In the genomic region with DNA sequence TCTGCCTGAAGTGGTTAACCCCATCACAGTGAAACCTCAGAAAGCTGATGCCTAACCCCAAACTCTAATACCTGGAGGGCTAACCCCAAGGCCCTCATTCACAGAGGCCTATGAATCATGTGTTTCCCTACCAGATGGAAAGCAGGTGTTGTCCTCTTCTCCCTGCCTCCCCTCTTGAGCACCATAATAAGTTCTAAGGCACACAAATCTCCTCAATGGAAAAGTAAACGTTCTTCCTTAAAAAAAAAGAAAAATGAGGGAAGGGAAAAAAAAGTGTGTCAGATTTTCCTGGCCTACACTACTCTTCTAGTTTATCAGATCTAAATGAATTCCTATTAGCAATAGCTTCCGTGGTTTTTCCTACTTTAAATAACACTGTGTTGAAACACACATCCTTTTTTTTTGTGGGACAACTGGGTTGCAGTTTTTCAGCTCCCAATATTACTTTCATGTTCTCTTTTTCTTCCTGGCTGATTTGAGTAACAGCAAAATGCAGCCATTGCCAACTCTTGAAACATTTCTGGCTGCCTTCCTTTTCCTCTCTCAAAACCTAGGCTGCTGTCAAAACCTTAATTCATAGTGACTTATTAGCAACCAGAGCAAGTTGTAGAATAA, we compare ENCODE assay signal across 8 cellular contexts. TPM values are rescaled to one million over a fixed set of nuclear protein-coding genes. Genes with fewer than 3 reads are reported as not detected.
DNase-seq lines count a peak whose midpoint lies in the region; ATAC-seq and TF ChIP-seq lines count a peak whose summit lies in the region.

No MANE protein-coding gene starts in this region.

- TF ChIP-seq POLR2A in prostate gland (IDR thresholded peaks at IDR 0.05): no peak

- ATAC-seq in GM18909 (IDR thresholded peaks at IDR 0.05; ENCODE audit: poor library complexity, unreplicated experiment) (no peak), GM21423 (IDR thresholded peaks at IDR 0.05; ENCODE audit: unreplicated experiment) (no peak)

- TF ChIP-seq CTCF in fibroblast of the aortic adventitia (IDR thresholded peaks at IDR 0.05; ENCODE audit: insufficient read depth, low read length) (no peak), prostate gland (IDR thresholded peaks at IDR 0.05) (no peak)

- no peaks in the 10 kb centered on the region for H3K27me3 ChIP-seq in SJSA1 (replicated peaks)
- no peaks in the 10 kb centered on the region for H3K27me3 ChIP-seq in prostate gland (replicated peaks; ENCODE audit: insufficient read depth)

- peak overlapping the region; percentile 79 for H3K27ac ChIP-seq in SJSA1
- peak overlapping the region; percentile 87 to 91 for H3K27ac ChIP-seq in prostate gland

- H3K4me3 ChIP-seq in SJSA1: no peak overlapping the region
- H3K4me3 ChIP-seq in fibroblast of the aortic adventitia (ENCODE audit: low read depth, low read length): no peak overlapping the region
- H3K4me3 ChIP-seq in prostate gland: no peak overlapping the region

- H3K4me1 ChIP-seq in SJSA1 (replicated peaks) (peaks cover 50% of the 10 kb centered on the region), prostate gland (replicated peaks) (no peaks in the 10 kb centered on the region)

- intact Hi-C loops in prostate gland (cut with DNase I): no loop called here

- H3K36me3 ChIP-seq in SJSA1 (no peaks in the 10 kb centered on the region), prostate gland (no peaks in the 10 kb centered on the region)

- 2% methylated on average over 2 of the region's 2 CpGs for WGBS in prostate gland

- H3K9me3 ChIP-seq in SJSA1 (replicated peaks): no peaks in the 10 kb centered on the region
- no peaks in the 10 kb centered on the region for H3K9me3 ChIP-seq in prostate gland

- DNase-seq in EH (ENCODE audit: low read depth): peak; percentile 87
- peak in 1 of 2 experiments; percentile 48 for DNase-seq in SJSA1 (ENCODE audit: low read depth in 1 of 2, low spot score in 2 of 2)
- peak; percentile 93 for DNase-seq in fibroblast of the aortic adventitia (ENCODE audit: low read depth)
- peak; percentile 31 for DNase-seq in prostate gland (ENCODE audit: low spot score)
- no peak for DNase-seq in NK-92 treated with Interleukin-12 subunit alpha and Interleukin-12 subunit beta, amount 100 ng/mL, for 24 hours (lab: John Stamatoyannopoulos, UW)
- no peak for DNase-seq in stimulated activated naive CD4-positive, alpha-beta T cell treated with Interleukin-2 at 50 U/mL for 16 hours (lab: John Stamatoyannopoulos, UW)

RNA-seq across cellular contexts. Expression of gene SLC44A3, which starts 43.2 kb away (rescaled TPM):
- total RNA-seq in SJSA1 (2014; rRNA removed; shearing (Covaris generic)): 2.7 and 3.8 TPM in 2 replicates
- total RNA-seq in fibroblast of the aortic adventitia (ENCODE audit: low replicate concordance) (1.6 and 2.9 TPM in 2 replicates), prostate gland (10 to 100 TPM; 15.4 to 16.2 TPM)

Comparison
In these comparisons a context has a peak if more than half of its experiments do, and no peak if none do; other contexts are left out.
1. DNase-seq: peak in EH (single experiment), fibroblast of the aortic adventitia (single experiment) and prostate gland (single experiment); none in NK-92 treated with Interleukin-12 subunit alpha and Interleukin-12 subunit beta, amount 100 ng/mL, for 24 hours (single experiment) and stimulated activated naive CD4-positive, alpha-beta T cell treated with Interleukin-2 at 50 U/mL for 16 hours (single experiment).